In genomic region chr6:37691904-37692806, GRCh38 we compare ENCODE assay signal across 1 cellular context.
A peak's percentile ranks its signal among the peaks of the same experiment; 100 is the strongest.
TF ChIP-seq lines count a peak whose summit lies in the region.

No MANE protein-coding gene starts in this region.

TF ChIP-seq in HepG2, 621 proteins besides CTCF, POLR2A, EP300 and RAD21 (continued from another document):
- TF ChIP-seq SKIL (CRISPR knock-in tag; IDR thresholded peaks at IDR 0.05; ENCODE audit: borderline replicate concordance), result 0 out of 2 replicates have a peak, but pooled peaks have one; percentile 18
- peak; percentile 35 for TF ChIP-seq JARID2 (CRISPR knock-in tag; IDR thresholded peaks at IDR 0.05; ENCODE audit: insufficient replicate concordance)
- peak; percentile 59; the same call in 1 of the 2 replicates for TF ChIP-seq BORCS8-MEF2B (CRISPR knock-in tag; IDR thresholded peaks at IDR 0.05)
- TF ChIP-seq ZNF687 (CRISPR knock-in tag; IDR thresholded peaks at IDR 0.05), result peak; percentile 53
- 0 out of 2 replicates have a peak, but pooled peaks have one; percentile 32 for TF ChIP-seq ZNF567 (CRISPR knock-in tag; IDR thresholded peaks at IDR 0.05; ENCODE audit: borderline replicate concordance)
- TF ChIP-seq MYC (CRISPR knock-in tag; IDR thresholded peaks at IDR 0.05; ENCODE audit: borderline replicate concordance), result peak; percentile 43; the same call in 1 of the 2 replicates
- TF ChIP-seq HMGXB4 (CRISPR knock-in tag; IDR thresholded peaks at IDR 0.05; ENCODE audit: borderline replicate concordance in 1 of 2, low read depth in 1 of 2), result 0 out of 4 replicates have a peak, but pooled peaks of 1 of the 2 experiments have one; percentile 54
- peak; percentile 55 for TF ChIP-seq YY1 (IDR thresholded peaks at IDR 0.05; ENCODE audit: insufficient read depth, insufficient replicate concordance, low read depth, low read length)
- TF ChIP-seq ZNF280B (CRISPR knock-in tag; IDR thresholded peaks at IDR 0.05; ENCODE audit: borderline replicate concordance), result peak; percentile 47; the same call in 1 of the 2 replicates
- peak; percentile 8 for TF ChIP-seq TEAD3 (CRISPR knock-in tag; optimal IDR thresholded peaks at IDR 0.05; ENCODE audit: borderline replicate concordance)
- TF ChIP-seq ZNF598 (CRISPR knock-in tag; IDR thresholded peaks at IDR 0.05; ENCODE audit: borderline replicate concordance), result peak; percentile 79; the same call in 1 of the 2 replicates
- TF ChIP-seq GABPB1 (CRISPR knock-in tag; IDR thresholded peaks at IDR 0.05), result 0 out of 2 replicates have a peak, but pooled peaks have one; percentile 29
- 0 out of 2 replicates have a peak, but pooled peaks have one; percentile 55 for TF ChIP-seq MAF1 (CRISPR knock-in tag; IDR thresholded peaks at IDR 0.05; ENCODE audit: borderline replicate concordance)
- peak; percentile 24; the same call in 1 of the 2 replicates for TF ChIP-seq ZBTB33 (CRISPR knock-in tag; IDR thresholded peaks at IDR 0.05)
- TF ChIP-seq ZFP36 (IDR thresholded peaks at IDR 0.05; ENCODE audit: borderline replicate concordance, low read depth, low read length, partially characterized antibody), result peak; percentile 42
- peak; percentile 47; the same call in 1 of the 2 replicates for TF ChIP-seq IRF9 (CRISPR knock-in tag; IDR thresholded peaks at IDR 0.05; ENCODE audit: borderline replicate concordance)
- TF ChIP-seq MAX (IDR thresholded peaks at IDR 0.05), result peak; percentile 26; the same call in 1 of the 2 replicates
- peak; percentile 30; the same call in 1 of the 2 replicates for TF ChIP-seq ZNF580 (CRISPR knock-in tag; IDR thresholded peaks at IDR 0.05; ENCODE audit: borderline replicate concordance, low read depth)
- TF ChIP-seq ARNTL (CRISPR knock-in tag; IDR thresholded peaks at IDR 0.05), result no peak
- peak; percentile 36 for TF ChIP-seq RBM39 (IDR thresholded peaks at IDR 0.05; ENCODE audit: low read depth, low read length, poor library complexity, severe bottlenecking)
- peak; percentile 65 for TF ChIP-seq AHR (CRISPR knock-in tag; IDR thresholded peaks at IDR 0.05)
- TF ChIP-seq ZNF230 (CRISPR knock-in tag; IDR thresholded peaks at IDR 0.05), result no peak
- 0 out of 2 replicates have a peak, but pooled peaks have one; percentile 50 for TF ChIP-seq KDM3A (CRISPR knock-in tag; IDR thresholded peaks at IDR 0.05; ENCODE audit: low read depth)
- TF ChIP-seq ZBTB2 (CRISPR knock-in tag; IDR thresholded peaks at IDR 0.05; ENCODE audit: low read depth), result no peak
- peak; percentile 97 for TF ChIP-seq STAG1 (CRISPR knock-in tag; IDR thresholded peaks at IDR 0.05)
- peak; percentile 32 for TF ChIP-seq ZNF883 (CRISPR knock-in tag; IDR thresholded peaks at IDR 0.05; ENCODE audit: not compliant biosample characterization)
- no peak for TF ChIP-seq ZNF547 (CRISPR knock-in tag; IDR thresholded peaks at IDR 0.05)
- 0 out of 2 replicates have a peak, but pooled peaks have one; percentile 31 for TF ChIP-seq ZNF224 (CRISPR knock-in tag; IDR thresholded peaks at IDR 0.05)
- no peak for TF ChIP-seq MAZ (IDR thresholded peaks at IDR 0.05; ENCODE audit: borderline replicate concordance, low read depth, low read length)
- 0 out of 2 replicates have a peak, but pooled peaks have one; percentile 34 for TF ChIP-seq MAZ (CRISPR knock-in tag; IDR thresholded peaks at IDR 0.05; ENCODE audit: low read depth)
- TF ChIP-seq ZNF574 (CRISPR knock-in tag; IDR thresholded peaks at IDR 0.05), result 0 out of 2 replicates have a peak, but pooled peaks have one; percentile 23
- TF ChIP-seq ZNF891 (CRISPR knock-in tag; IDR thresholded peaks at IDR 0.05), result peak; percentile 57; the same call in 1 of the 2 replicates
- peak; percentile 92 for TF ChIP-seq XRCC5 (optimal IDR thresholded peaks at IDR 0.05; ENCODE audit: low read length)
- peak; percentile 27; the same call in 1 of the 2 replicates for TF ChIP-seq BCL3 (CRISPR knock-in tag; IDR thresholded peaks at IDR 0.05)
TF ChIP-seq in HepG2: peak in this region for 54.
